Comparison of ENCODE assay signal across 15 cellular contexts in the genomic region with DNA sequence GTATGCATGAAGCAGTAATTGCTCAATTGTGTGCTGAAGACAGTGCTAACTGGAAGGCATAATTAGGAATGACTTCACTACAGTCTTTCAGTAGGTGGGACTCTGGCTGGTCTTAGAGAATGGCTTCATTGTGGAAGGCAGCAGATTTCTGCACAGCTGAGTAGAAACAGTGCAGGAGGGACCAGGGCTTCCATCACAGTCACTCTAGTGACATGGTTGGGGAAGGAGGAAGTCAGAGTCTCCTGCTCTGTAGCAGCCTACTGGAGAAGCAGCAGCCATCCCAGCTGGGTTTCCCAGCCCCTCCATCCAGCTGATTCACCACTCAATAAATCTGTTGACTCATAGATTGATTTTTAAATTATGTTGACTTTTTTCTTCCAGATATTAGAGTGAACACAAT.
DNase-seq lines count a peak whose midpoint lies in the region; ATAC-seq and TF ChIP-seq lines count a peak whose summit lies in the region.
"Had no signal": no experiment of that assay in that cellular context is flagged by ENCODE, and none has a peak within 500 bp of the region (broad histone marks: within the 10 kb centered on the region; RNA-seq: fewer than 3 reads in every experiment).

No MANE protein-coding gene starts in this region.

- H4K8ac ChIP-seq in neuronal stem cell (ENCODE audit: low read depth, low read length), result no peak overlapping the region

- H3K4ac ChIP-seq in neuronal stem cell (ENCODE audit: low read length), result no peak overlapping the region

- H2AK5ac ChIP-seq in neuronal stem cell (ENCODE audit: low read depth, low read length), result no peak overlapping the region

- H3K27ac ChIP-seq in VCaP, result peak overlapping the region; percentile 77
- H3K27ac ChIP-seq in neuronal stem cell (replicated peaks; ENCODE audit: low read length), result no peak overlapping the region
- H3K27ac ChIP-seq: BLaER1 treated with 17β-estradiol and CSF1 and Interleukin-3, amounts not matched to agents 10 nM and 100 nM; GM23248; HL-60; RWPE1 had no signal

- no peak for TF ChIP-seq POLR2A in NB4 (IDR thresholded peaks at IDR 0.05; ENCODE audit: extremely low read depth, insufficient read length)

- H3K9me3 ChIP-seq in neuronal stem cell (replicated peaks in 1 of 2; ENCODE audit: control insufficient read depth in 2 of 2, insufficient read depth in 1 of 2, low read depth in 1 of 2, low read length in 2 of 2), result no peaks in the 10 kb centered on the region
- H3K9me3 ChIP-seq: BLaER1 treated with 17β-estradiol and CSF1 and Interleukin-3, amounts not matched to agents 10 nM and 100 nM; MG63 had no signal

- TF ChIP-seq CTCF in NB4 (IDR thresholded peaks at IDR 0.05; ENCODE audit: low read depth, low read length), result no peak
- TF ChIP-seq CTCF in VCaP (conservative IDR thresholded peaks at IDR 0.05), result no peak

- H2BK12ac ChIP-seq in neuronal stem cell (ENCODE audit: low read length), result no peak overlapping the region

- no peak overlapping the region for H3K23ac ChIP-seq in neuronal stem cell (ENCODE audit: low read depth, low read length, poor library complexity)

- peak overlapping the region; percentile 28 for H3K18ac ChIP-seq in neuronal stem cell (ENCODE audit: low read length)

- H2BK5ac ChIP-seq in neuronal stem cell (ENCODE audit: low read length), result no peak overlapping the region

- peaks cover 0 to 5% (median 0%) of the 10 kb centered on the region in 3 experiments for H3K27me3 ChIP-seq in neuronal stem cell (ENCODE audit: control insufficient read depth in 3 of 3, insufficient read depth in 3 of 3, low read depth in 1 of 3, low read length in 3 of 3)
- H3K27me3 ChIP-seq: BLaER1 treated with 17β-estradiol and CSF1 and Interleukin-3, amounts not matched to agents 10 nM and 100 nM; MG63 had no signal

- no peak overlapping the region for H2BK15ac ChIP-seq in neuronal stem cell (ENCODE audit: low read length)

- H3K4me1 ChIP-seq in neuronal stem cell (ENCODE audit: control insufficient read depth in 2 of 2, insufficient read depth in 1 of 2, low read depth in 1 of 2, low read length in 2 of 2), result peaks cover 0 to 5% of the 10 kb centered on the region in 2 donors
- H3K4me1 ChIP-seq: BLaER1 treated with 17β-estradiol and CSF1 and Interleukin-3, amounts not matched to agents 10 nM and 100 nM had no signal

- peak overlapping the region; percentile 72 for H3K14ac ChIP-seq in neuronal stem cell (ENCODE audit: low read length)

- peak overlapping the region; percentile 40 for H4K91ac ChIP-seq in neuronal stem cell (ENCODE audit: low read depth, low read length, poor library complexity)

- no peak overlapping the region for H3K4me2 ChIP-seq in neuronal stem cell (ENCODE audit: insufficient read depth, low read length, poor library complexity, severe bottlenecking)
- H3K4me2 ChIP-seq: BLaER1 treated with 17β-estradiol and CSF1 and Interleukin-3, amounts not matched to agents 10 nM and 100 nM had no signal

- H3K79me1 ChIP-seq in neuronal stem cell (ENCODE audit: low read depth, low read length), result no peaks in the 10 kb centered on the region

- ATAC-seq in GM21528 (IDR thresholded peaks at IDR 0.05; ENCODE audit: low FRiP score, unreplicated experiment), result no peak
- ATAC-seq: CD8-positive, alpha-beta T cell had no signal

- H2BK120ac ChIP-seq in neuronal stem cell (ENCODE audit: low read depth, low read length), result no peak overlapping the region

- H3K4me3 ChIP-seq in NB4 (ENCODE audit: low read depth, low read length) (no peak overlapping the region), neuronal stem cell (ENCODE audit: low read length in 2 of 2) (no peak overlapping the region)
- H3K4me3 ChIP-seq: BLaER1 treated with 17β-estradiol and CSF1 and Interleukin-3, amounts not matched to agents 10 nM and 100 nM; GM23248; MG63 had no signal

- H2AFZ ChIP-seq in neuronal stem cell (ENCODE audit: low read length), result no peak overlapping the region
- H2AFZ ChIP-seq: GM23248 had no signal

- DNase-seq in COLO829 (ENCODE audit: low spot score) (peak; percentile 37), NB4 (ENCODE audit: low read depth) (peak; percentile 15), neuronal stem cell (ENCODE audit: low spot score) (no peak), NCI-H774 (lab: John Stamatoyannopoulos, UW) (no peak)
- DNase-seq in activated CD4-positive, CD25-positive, alpha-beta regulatory T cell (lab: John Stamatoyannopoulos, UW), result no peak
- DNase-seq in effector CD8-positive, alpha-beta T cell (lab: John Stamatoyannopoulos, UW), result no peak
- DNase-seq: SIG-M5 had no signal

- no peaks in the 10 kb centered on the region for H3K36me3 ChIP-seq in neuronal stem cell (replicated peaks in 1 of 2; ENCODE audit: control insufficient read depth in 2 of 2, insufficient read depth in 2 of 2, low read length in 2 of 2)
- H3K36me3 ChIP-seq: BLaER1 treated with 17β-estradiol and CSF1 and Interleukin-3, amounts not matched to agents 10 nM and 100 nM; MG63 had no signal

- H3K9ac ChIP-seq in neuronal stem cell (ENCODE audit: low read depth, low read length, poor library complexity), result no peak overlapping the region
- H3K9ac ChIP-seq: BLaER1 treated with 17β-estradiol and CSF1 and Interleukin-3, amounts not matched to agents 10 nM and 100 nM; GM23248 had no signal

Comparison
In these comparisons a context has a peak if more than half of its experiments do, and no peak if none do; other contexts are left out.
1. DNase-seq: peak in COLO829 (single experiment) and NB4 (single experiment); none in neuronal stem cell (single experiment), activated CD4-positive, CD25-positive, alpha-beta regulatory T cell (0 of 4), NCI-H774 (single experiment) and effector CD8-positive, alpha-beta T cell (single experiment).